Comparison of ENCODE assay signal across 22 cellular contexts in genomic region chr5:84378961-84379360, GRCh38. TPM values are rescaled to one million over a fixed set of nuclear protein-coding genes. Genes with fewer than 3 reads are reported as not detected.
DNase-seq lines count a peak whose midpoint lies in the region; ATAC-seq, FAIRE-seq and TF ChIP-seq lines count a peak whose summit lies in the region.
"Had no signal": no experiment of that assay in that cellular context is flagged by ENCODE, and none has a peak within 500 bp of the region (broad histone marks: within the 10 kb centered on the region; RNA-seq: fewer than 3 reads in every experiment).

No MANE protein-coding gene starts in this region.

- H3K4me1 ChIP-seq in ACC112 (ENCODE audit: control insufficient read depth, insufficient read depth, low read length, unreplicated experiment) (peaks cover 25% of the 10 kb centered on the region), muscle layer of duodenum (ENCODE audit: control insufficient read depth in 1 of 2, insufficient read depth in 2 of 2, low read length in 2 of 2) (peaks cover 0 to 19% of the 10 kb centered on the region in 2 donors), gastrocnemius medialis (peaks cover 0 to 11% of the 10 kb centered on the region in 2 donors)
- H3K4me1 ChIP-seq: parathyroid adenoma had no signal

- H3K27me3 ChIP-seq in ACC112 (ENCODE audit: insufficient read depth, low read length) (no peaks in the 10 kb centered on the region), muscle layer of duodenum (ENCODE audit: low read depth, low read length) (peaks cover 9% of the 10 kb centered on the region), gastrocnemius medialis (peaks cover 20 to 42% (median 21%) of the 10 kb centered on the region in 3 donors)
- H3K27me3 ChIP-seq: testis had no signal

- peak; percentile 35 for DNase-seq in RCC 7860 (ENCODE audit: low spot score)
- no peak for DNase-seq in stimulated activated CD4-positive, alpha-beta T cell treated with anti-CD3 and anti-CD28 coated beads, Interleukin-2, amount 100 ng/mL, for 24 hours
- no peak for DNase-seq in T-helper 9 cell
- DNase-seq in SW480 (ENCODE audit: low spot score): no peak
- no peak for DNase-seq in gastrocnemius medialis
- DNase-seq: 8988T; activated CD4-positive, alpha-beta T cell treated with anti-CD3 and anti-CD28 coated beads, Interleukin-2, amount 10 ng/mL, durations not matched to agents 7 days and 5 days; activated naive CD4-positive, alpha-beta T cell treated with Interleukin-2 at 50 U/mL for 16 hours; effector memory CD8-positive, alpha-beta T cell; H7; NCI-H2081; NCI-H526; testis had no signal

- H3K36me3 ChIP-seq in ACC112 (ENCODE audit: insufficient read depth, low read length) (no peaks in the 10 kb centered on the region), muscle layer of duodenum (ENCODE audit: control insufficient read depth in 1 of 2, insufficient read depth in 2 of 2, low read length in 2 of 2) (peaks cover 0 to 5% of the 10 kb centered on the region in 2 donors), gastrocnemius medialis (no peaks in the 10 kb centered on the region)
- H3K36me3 ChIP-seq: cardiac muscle cell had no signal

- H3K4me3 ChIP-seq in ACC112 (ENCODE audit: low read depth, low read length) (peak overlapping the region; percentile 48), muscle layer of duodenum (ENCODE audit: low read depth in 1 of 2, low read length in 2 of 2) (no peak overlapping the region), gastrocnemius medialis (no peak overlapping the region)
- H3K4me3 ChIP-seq: cardiac muscle cell, K562, testis had no signal

- no peak for TF ChIP-seq CTCF in gastrocnemius medialis (IDR thresholded peaks at IDR 0.05 in 4 of 5, conservative IDR thresholded peaks at IDR 0.05 in 1 of 5)

- peak; percentile 28 for FAIRE-seq in RCC 7860 (lab: Jason Lieb, UNC)
- FAIRE-seq: GM18507, K562 had no signal

- H3K27ac ChIP-seq in ACC112 (ENCODE audit: low read depth, low read length): peak overlapping the region; percentile 71
- H3K27ac ChIP-seq in cingulate gyrus (ENCODE audit: low read depth, low read length): peak overlapping the region; percentile 40
- peak overlapping the region; percentile 51 for H3K27ac ChIP-seq in muscle layer of duodenum (ENCODE audit: low read length)
- no peak overlapping the region for H3K27ac ChIP-seq in gastrocnemius medialis
- H3K27ac ChIP-seq: cardiac muscle cell, parathyroid adenoma, SK-N-MC, testis had no signal

- no peak for TF ChIP-seq POLR2A in gastrocnemius medialis (IDR thresholded peaks at IDR 0.05)

- H3K79me2 ChIP-seq in ACC112 (ENCODE audit: control insufficient read depth, insufficient read depth, low read length, unreplicated experiment): no peaks in the 10 kb centered on the region
- H3K79me2 ChIP-seq: parathyroid adenoma had no signal

- intact Hi-C loops in gastrocnemius medialis (cut with DNase I; ENCODE audit: low total_unique reads): no loop called here

- no peaks in the 10 kb centered on the region for H3K9me3 ChIP-seq in muscle layer of duodenum (ENCODE audit: control insufficient read depth in 1 of 2, low read length in 2 of 2)
- no peaks in the 10 kb centered on the region for H3K9me3 ChIP-seq in gastrocnemius medialis
- H3K9me3 ChIP-seq: testis had no signal

- no peak for ATAC-seq in gastrocnemius medialis
- ATAC-seq: effector memory CD8-positive, alpha-beta T cell; K562; left lobe of liver had no signal

- H2AFZ ChIP-seq in ACC112 (ENCODE audit: low read length, unreplicated experiment): peak overlapping the region; percentile 80
- H2AFZ ChIP-seq: parathyroid adenoma had no signal

- in situ Hi-C loops in gastrocnemius medialis (cut with MboI; ENCODE audit: low sequenced_read_pairs in 4 of 4): no loop called here

RNA-seq across cellular contexts. Expression of gene EDIL3, which starts 5.7 kb away (rescaled TPM):
- total RNA-seq in gastrocnemius medialis: 1 to 10 TPM in 2 of 4 donors, under 1 TPM in 2; 0.20 to 1.5 (median 0.75) TPM
- total RNA-seq: activated CD4-positive, alpha-beta T cell treated with anti-CD3 and anti-CD28 coated beads, Interleukin-2, amount 10 ng/mL, durations not matched to agents 7 days and 5 days had no signal

Comparison
In these comparisons a context has a peak if more than half of its experiments do, and no peak if none do; other contexts are left out.
1. H3K27ac ChIP-seq: peak in ACC112 (single experiment), cingulate gyrus (single experiment) and muscle layer of duodenum (single experiment); none in gastrocnemius medialis (0 of 4).